8 cellular contexts compared by ENCODE assay signal in the genomic region with DNA sequence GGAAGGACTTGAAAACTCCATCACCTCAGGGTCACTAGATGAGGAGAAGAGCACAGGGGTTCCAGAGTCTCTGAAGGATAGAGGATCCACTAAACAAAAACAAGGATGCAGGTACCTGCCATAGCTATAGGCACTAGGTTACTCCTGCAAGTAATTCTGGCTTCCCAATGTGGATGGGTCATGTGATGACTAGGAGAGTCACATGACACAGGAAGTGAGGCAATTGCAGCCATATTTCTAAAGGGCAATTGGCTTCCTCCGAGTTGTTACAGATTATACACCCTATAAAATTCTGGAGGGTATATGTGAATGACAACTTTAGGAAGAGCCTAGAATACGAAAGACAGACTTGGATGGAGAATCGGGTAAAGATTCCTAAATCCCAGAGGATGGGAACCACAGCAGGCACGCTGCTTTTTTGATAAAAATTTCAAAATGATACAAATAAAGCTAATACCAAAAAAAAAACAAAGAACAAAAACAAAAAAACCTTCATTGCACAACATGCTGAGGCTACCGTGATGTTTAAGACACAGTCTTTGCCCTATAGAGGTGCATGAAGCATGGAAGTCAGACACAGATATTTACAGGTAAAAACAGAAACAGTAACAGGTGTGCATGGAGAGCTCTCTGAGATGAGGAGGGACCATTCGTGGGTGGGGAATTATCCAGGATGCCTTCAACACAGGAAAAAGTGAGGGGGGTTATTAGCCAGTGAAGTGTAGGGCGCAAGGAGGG. TPM values are rescaled to one million over a fixed set of nuclear protein-coding genes. Genes with fewer than 3 reads are reported as not detected.
DNase-seq lines count a peak whose midpoint lies in the region; ATAC-seq, FAIRE-seq and TF ChIP-seq lines count a peak whose summit lies in the region.

No MANE protein-coding gene starts in this region.

- no peaks in the 10 kb centered on the region for H3K79me2 ChIP-seq in K562 (ENCODE audit: control insufficient read depth, insufficient read depth, low read length)

- 23% methylated on average over 7 of the region's 7 CpGs for WGBS in K562 (ENCODE audit: insufficient coverage, low coverage, missing lambda C conversion rate)
- 45 to 52% (median 48%) methylated on average over 7 of the region's 7 CpGs for WGBS in small intestine, 3 donors

- POLR2A ChIA-PET in K562 (lab: Yijun Ruan, JAX), result interaction anchor here (0.6 to 1.8 kb wide), 5 partner anchors 10 to 993 kb away, joined by 3 to 10 read pairs (median 4); partner anchors contain the start of gene MTX1

- intact Hi-C loops in K562 (cut with micrococcal nuclease), result no loop called here

- H3K36me3 Mint-ChIP-seq in activated T-cell treated with anti-CD3 and anti-CD28 coated beads, Interleukin-2, amount 50 U/mL, for 24 hours (ENCODE audit: low read depth), result peaks cover 40% of the 10 kb centered on the region

- H3K9me3 ChIP-seq in K562 (replicated peaks; ENCODE audit: control insufficient read depth, insufficient read depth, low read depth, low read length) (no peaks in the 10 kb centered on the region), iPS-18a (ENCODE audit: control insufficient read depth, low read depth, low read length) (no peaks in the 10 kb centered on the region), small intestine (ENCODE audit: control insufficient read depth, low read depth) (no peaks in the 10 kb centered on the region)

- no peaks in the 10 kb centered on the region for H3K9me1 ChIP-seq in K562 (ENCODE audit: control insufficient read depth, insufficient read depth, low read length)

- TF ChIP-seq EP300 in K562 (IDR thresholded peaks at IDR 0.05; ENCODE audit: low read length), result no peak

- TF ChIP-seq CTCF in K562 (IDR thresholded peaks at IDR 0.05 in 2 of 3, conservative IDR thresholded peaks at IDR 0.05 in 1 of 3; ENCODE audit: insufficient read depth in 2 of 3, low read depth in 1 of 3, low read length in 3 of 3), result no peak

- peak overlapping the region; percentile 95 for H2AFZ ChIP-seq in K562 (ENCODE audit: low read depth, low read length)

- no peaks in the 10 kb centered on the region for H3K9me3 Mint-ChIP-seq in activated T-cell treated with anti-CD3 and anti-CD28 coated beads, Interleukin-2, amount 50 U/mL, for 24 hours

- BruUV-seq in K562 (replicated peaks; lab: Mats Ljungman, UMichigan), result no TSS peak

- peaks cover 9 to 22% of the 10 kb centered on the region in 2 experiments; a peak in 4 of 5 replicates for H3K4me1 ChIP-seq in K562 (replicated peaks in 1 of 2; ENCODE audit: control insufficient read depth in 2 of 2, insufficient read depth in 2 of 2, low read length in 2 of 2)
- H3K4me1 ChIP-seq in iPS-18a (ENCODE audit: control insufficient read depth, low read depth, low read length), result no peaks in the 10 kb centered on the region
- H3K4me1 ChIP-seq in small intestine (ENCODE audit: control insufficient read depth in 2 of 2, insufficient read depth in 1 of 2, low read depth in 1 of 2, low read length in 1 of 2), result no peaks in the 10 kb centered on the region

- TF ChIP-seq POLR2A in K562 (conservative IDR thresholded peaks at IDR 0.05), result no peak

- no peak for TF ChIP-seq RAD21 in K562 (CRISPR knock-in tag; conservative IDR thresholded peaks at IDR 0.05 in 1 of 2, IDR thresholded peaks at IDR 0.05 in 1 of 2)

- no peaks in the 10 kb centered on the region for H4K20me1 ChIP-seq in K562 (replicated peaks; ENCODE audit: control insufficient read depth, insufficient read depth, low read length)

- ATAC-seq in K562, result peak; percentile 77
- no peak for ATAC-seq in GM18498 (IDR thresholded peaks at IDR 0.05; ENCODE audit: unreplicated experiment)
- ATAC-seq in GM18873 (IDR thresholded peaks at IDR 0.05; ENCODE audit: low FRiP score, unreplicated experiment), result no peak

- H3K27me3 ChIP-seq in K562 (ENCODE audit: control insufficient read depth in 2 of 2, insufficient read depth in 2 of 2, low read length in 2 of 2) (no peaks in the 10 kb centered on the region), iPS-18a (ENCODE audit: control insufficient read depth, insufficient read depth, low read length) (no peaks in the 10 kb centered on the region), small intestine (ENCODE audit: control insufficient read depth in 2 of 2, insufficient read depth in 2 of 2, low read length in 2 of 2) (no peaks in the 10 kb centered on the region)

- peaks cover 35% of the 10 kb centered on the region for H3K4me1 Mint-ChIP-seq in activated T-cell treated with anti-CD3 and anti-CD28 coated beads, Interleukin-2, amount 50 U/mL, for 24 hours (ENCODE audit: low read depth)

- H3K9ac ChIP-seq in K562 (ENCODE audit: insufficient read depth in 1 of 2, low read depth in 2 of 2, low read length in 2 of 2) (peak overlapping the region; percentile 27 to 46; a peak in 2 of 4 replicates), iPS-18a (ENCODE audit: low read length) (peak overlapping the region; percentile 2)

- peak overlapping the region; percentile 44 for H3K27ac ChIP-seq in K562 (ENCODE audit: extremely low read depth, low read depth, low read length)
- H3K27ac ChIP-seq in iPS-18a (ENCODE audit: low read length), result no peak overlapping the region
- H3K27ac ChIP-seq in small intestine (ENCODE audit: low read depth in 1 of 2, low read length in 1 of 2), result peak overlapping the region in 1 of 2 donors; percentile 71

- FAIRE-seq in K562 (lab: Jason Lieb, UNC) (peak; percentile 84), small intestine (lab: Jason Lieb, UNC) (no peak)

- H3K27me3 Mint-ChIP-seq in activated T-cell treated with anti-CD3 and anti-CD28 coated beads, Interleukin-2, amount 50 U/mL, for 24 hours, result no peaks in the 10 kb centered on the region

- in situ Hi-C loops in K562 (cut with MboI), result no loop called here

- H3K36me3 ChIP-seq in K562 (ENCODE audit: control insufficient read depth, insufficient read depth, low read length) (no peaks in the 10 kb centered on the region; the same call in 2 of the 3 replicates), iPS-18a (ENCODE audit: control insufficient read depth, low read depth, low read length) (no peaks in the 10 kb centered on the region), small intestine (ENCODE audit: control insufficient read depth in 2 of 2, insufficient read depth in 2 of 2, low read length in 2 of 2) (no peaks in the 10 kb centered on the region)

- H3K4me3 ChIP-seq in K562, result peak overlapping the region; percentile 13; the same call in 1 of the 2 replicates
- H3K4me3 ChIP-seq in iPS-18a (ENCODE audit: low read length), result peak overlapping the region; percentile 23
- H3K4me3 ChIP-seq in small intestine (ENCODE audit: low read depth in 1 of 2, low read length in 2 of 2), result no peak overlapping the region

- CTCF ChIA-PET in K562 (lab: Yijun Ruan, JAX; ENCODE audit: low intra/inter-chr PET ratio), result no interaction called here

- no peak overlapping the region for H3K4me3 Mint-ChIP-seq in activated T-cell treated with anti-CD3 and anti-CD28 coated beads, Interleukin-2, amount 50 U/mL, for 24 hours

- DNase-seq in activated T-cell treated with anti-CD3 and anti-CD28 coated beads, Interleukin-2, amount 50 U/mL, for 24 hours, result no peak
- no peak for DNase-seq in activated T-cell treated with anti-CD3 and anti-CD28 coated beads, Interleukin-2, amount 50 U/mL, for 1 hour
- peak; percentile 69 for DNase-seq in NCI-H345 (lab: John Stamatoyannopoulos, UW)
- DNase-seq in K562 (ENCODE audit: extremely low read depth in 1 of 4, low spot score in 3 of 4), result peak; percentile 64 to 82 (median 66)
- peak; percentile 62 for DNase-seq in small intestine

- H3K4me2 ChIP-seq in K562 (ENCODE audit: insufficient read depth, low read length), result peak overlapping the region; percentile 42

- peak overlapping the region; percentile 67 for H3K27ac Mint-ChIP-seq in activated T-cell treated with anti-CD3 and anti-CD28 coated beads, Interleukin-2, amount 50 U/mL, for 24 hours

RNA-seq across cellular contexts. Expression of gene MTX1, which starts 10.5 kb away (rescaled TPM):
- total RNA-seq in K562 (2011; cell fraction: chromatin; rRNA removed; ENCODE audit: low replicate concordance), result 16.6 and 32.2 TPM in 2 replicates
- 41.9 and 55.9 TPM in 2 replicates for total RNA-seq in K562 (2011; cell fraction: nucleolus; rRNA removed)
- 26.1 and 28.5 TPM in 2 replicates for total RNA-seq in K562 (2011; cell fraction: nucleoplasm; rRNA removed)
- total RNA-seq in K562 (2014; rRNA removed) (98.4 and 165 TPM in 2 replicates), K562 (2014; rRNA removed; fragmentation: Illumina TruSeq; extraction: Trizol) (37.3 and 44.6 TPM in 2 replicates), K562 (2015; rRNA removed; fragmentation: Illumina TruSeq; extraction: Trizol) (65.1 and 66.9 TPM in 2 replicates), K562 (2021) (73.8 and 83.3 TPM in 2 replicates)
- polyA plus RNA-seq in K562 (2011; rRNA removed) (65.8 and 73.3 TPM in 2 replicates), K562 (2014; fragmentation: Illumina TruSeq; extraction: Trizol) (80.0 and 88.4 TPM in 2 replicates), K562 (2014; fragmentation: Nextera tagmentation; extraction: Ambion mirVana) (10 to 100 TPM; 29.1 to 66.3 TPM), K562 (2014; rRNA removed) (83.5 and 90.5 TPM in 2 replicates), small intestine (10 to 100 TPM; 44.9 to 72.2 (median 53.9) TPM)
- polyA plus RNA-seq in K562 (2011; cell fraction: cytosol; rRNA removed), result 102 and 177 TPM in 2 replicates
- 65.2 and 88.3 TPM in 2 replicates for polyA plus RNA-seq in K562 (2011; cell fraction: nucleus; rRNA removed)
- polyA plus RNA-seq in K562 (2012), result 79.8 and 86.4 TPM in 2 replicates
- 25.2 and 38.9 TPM in 2 replicates for polyA minus RNA-seq in K562 (2011; rRNA and poly(A)+ RNA removed)
- polyA minus RNA-seq in K562 (2011; cell fraction: cytosol; rRNA and poly(A)+ RNA removed), result 35.6 and 41.5 TPM in 2 replicates
- 26.3 and 28.4 TPM in 2 replicates for polyA minus RNA-seq in K562 (2011; cell fraction: nucleus; rRNA and poly(A)+ RNA removed)

RNA-seq across cellular contexts. Expression of gene THBS3, which starts 11.3 kb away (rescaled TPM):
- total RNA-seq in K562 (2011; cell fraction: chromatin; rRNA removed; ENCODE audit: low replicate concordance), result 41.1 and 69.3 TPM in 2 replicates
- total RNA-seq in K562 (2011; cell fraction: nucleolus; rRNA removed), result 30.0 and 35.2 TPM in 2 replicates
- total RNA-seq in K562 (2011; cell fraction: nucleoplasm; rRNA removed), result 23.9 and 24.2 TPM in 2 replicates
- total RNA-seq in K562 (2014; rRNA removed), result 2.5 and 3.2 TPM in 2 replicates
- total RNA-seq in K562 (2014; rRNA removed; fragmentation: Illumina TruSeq; extraction: Trizol), result 2.0 and 2.4 TPM in 2 replicates
- total RNA-seq in K562 (2015; rRNA removed; fragmentation: Illumina TruSeq; extraction: Trizol), result 3.1 and 3.4 TPM in 2 replicates
- 3.3 and 5.0 TPM in 2 replicates for total RNA-seq in K562 (2021)
- 5.8 and 6.8 TPM in 2 replicates for polyA plus RNA-seq in K562 (2011; rRNA removed)
- polyA plus RNA-seq in K562 (2011; cell fraction: cytosol; rRNA removed), result 4.3 and 5.3 TPM in 2 replicates
- polyA plus RNA-seq in K562 (2011; cell fraction: nucleus; rRNA removed), result 48.2 and 56.8 TPM in 2 replicates
- polyA plus RNA-seq in K562 (2012), result 6.7 and 14.3 TPM in 2 replicates
- polyA plus RNA-seq in K562 (2014; fragmentation: Illumina TruSeq; extraction: Trizol), result 2.5 and 3.2 TPM in 2 replicates
- under 1 TPM; 0.59 to 0.89 TPM for polyA plus RNA-seq in K562 (2014; fragmentation: Nextera tagmentation; extraction: Ambion mirVana)
- 6.6 and 8.3 TPM in 2 replicates for polyA plus RNA-seq in K562 (2014; rRNA removed)
- 4.6 TPM in 2 replicates for polyA minus RNA-seq in K562 (2011; rRNA and poly(A)+ RNA removed)
- polyA minus RNA-seq in K562 (2011; cell fraction: cytosol; rRNA and poly(A)+ RNA removed), result 2.0 and 2.3 TPM in 2 replicates
- polyA minus RNA-seq in K562 (2011; cell fraction: nucleus; rRNA and poly(A)+ RNA removed), result 7.3 and 8.8 TPM in 2 replicates
- polyA plus RNA-seq in small intestine, result 10 to 100 TPM; 11.3 to 15.9 (median 13.8) TPM

RNA-seq across cellular contexts. Expression of gene ENTREP3, which starts 36.3 kb away (rescaled TPM):
- 20.6 and 45.2 TPM in 2 replicates for total RNA-seq in K562 (2011; cell fraction: chromatin; rRNA removed; ENCODE audit: low replicate concordance)
- total RNA-seq in K562 (2011; cell fraction: nucleolus; rRNA removed), result 38.6 and 38.9 TPM in 2 replicates
- 36.1 and 52.0 TPM in 2 replicates for total RNA-seq in K562 (2011; cell fraction: nucleoplasm; rRNA removed)
- total RNA-seq in K562 (2014; rRNA removed) (6.4 and 10.6 TPM in 2 replicates), K562 (2014; rRNA removed; fragmentation: Illumina TruSeq; extraction: Trizol) (1.9 and 2.0 TPM in 2 replicates), K562 (2015; rRNA removed; fragmentation: Illumina TruSeq; extraction: Trizol) (3.4 and 4.1 TPM in 2 replicates), K562 (2021) (41.8 and 43.0 TPM in 2 replicates)
- polyA plus RNA-seq in K562 (2011; rRNA removed) (5.9 and 17.5 TPM in 2 replicates), K562 (2014; fragmentation: Illumina TruSeq; extraction: Trizol) (11.8 and 21.9 TPM in 2 replicates), K562 (2014; fragmentation: Nextera tagmentation; extraction: Ambion mirVana) (1 to 10 TPM; 2.0 to 2.1 TPM), K562 (2014; rRNA removed) (15.4 and 17.7 TPM in 2 replicates), small intestine (10 to 100 TPM; 14.3 to 21.3 (median 15.2) TPM)
- 10.9 and 13.6 TPM in 2 replicates for polyA plus RNA-seq in K562 (2011; cell fraction: cytosol; rRNA removed)
- polyA plus RNA-seq in K562 (2011; cell fraction: nucleus; rRNA removed), result 30.5 and 33.5 TPM in 2 replicates
- 23.2 and 25.9 TPM in 2 replicates for polyA plus RNA-seq in K562 (2012)
- 3.8 and 3.9 TPM in 2 replicates for polyA minus RNA-seq in K562 (2011; rRNA and poly(A)+ RNA removed)
- 13.7 and 24.0 TPM in 2 replicates for polyA minus RNA-seq in K562 (2011; cell fraction: cytosol; rRNA and poly(A)+ RNA removed)
- polyA minus RNA-seq in K562 (2011; cell fraction: nucleus; rRNA and poly(A)+ RNA removed), result 6.2 and 7.2 TPM in 2 replicates

RNA-seq across cellular contexts. Expression of gene SCAMP3, which starts 43.1 kb away (rescaled TPM):
- 59.7 and 127 TPM in 2 replicates for total RNA-seq in K562 (2011; cell fraction: chromatin; rRNA removed; ENCODE audit: low replicate concordance)
- 178 TPM in 2 replicates for total RNA-seq in K562 (2011; cell fraction: nucleolus; rRNA removed)
- 135 and 144 TPM in 2 replicates for total RNA-seq in K562 (2011; cell fraction: nucleoplasm; rRNA removed)
- 101 and 132 TPM in 2 replicates for total RNA-seq in K562 (2014; rRNA removed)
- 13.4 and 14.2 TPM in 2 replicates for total RNA-seq in K562 (2014; rRNA removed; fragmentation: Illumina TruSeq; extraction: Trizol)
- 24.0 and 25.4 TPM in 2 replicates for total RNA-seq in K562 (2015; rRNA removed; fragmentation: Illumina TruSeq; extraction: Trizol)
- 111 TPM in 2 replicates for total RNA-seq in K562 (2021)
- polyA plus RNA-seq in K562 (2011; rRNA removed), result 100 and 140 TPM in 2 replicates
- polyA plus RNA-seq in K562 (2011; cell fraction: cytosol; rRNA removed), result 214 and 294 TPM in 2 replicates
- polyA plus RNA-seq in K562 (2011; cell fraction: nucleus; rRNA removed), result 103 and 109 TPM in 2 replicates
- 94.0 and 101 TPM in 2 replicates for polyA plus RNA-seq in K562 (2012)
- polyA plus RNA-seq in K562 (2014; fragmentation: Illumina TruSeq; extraction: Trizol), result 86.1 and 100 TPM in 2 replicates
- polyA plus RNA-seq in K562 (2014; fragmentation: Nextera tagmentation; extraction: Ambion mirVana), result 10 to 100 TPM; 72.9 to 83.3 TPM
- polyA plus RNA-seq in K562 (2014; rRNA removed), result 130 and 131 TPM in 2 replicates
- 57.0 and 75.1 TPM in 2 replicates for polyA minus RNA-seq in K562 (2011; rRNA and poly(A)+ RNA removed)
- 62.4 and 70.4 TPM in 2 replicates for polyA minus RNA-seq in K562 (2011; cell fraction: cytosol; rRNA and poly(A)+ RNA removed)
- polyA minus RNA-seq in K562 (2011; cell fraction: nucleus; rRNA and poly(A)+ RNA removed), result 16.4 and 25.2 TPM in 2 replicates
- 10 to 100 TPM; 32.7 to 61.8 (median 49.7) TPM for polyA plus RNA-seq in small intestine

RNA-seq across cellular contexts. Expression of gene TRIM46, which starts 45.4 kb away (rescaled TPM):
- 0.95 and 1.8 TPM in 2 replicates for total RNA-seq in K562 (2011; cell fraction: chromatin; rRNA removed; ENCODE audit: low replicate concordance)
- total RNA-seq in K562 (2011; cell fraction: nucleolus; rRNA removed), result 0.67 and 0.92 TPM in 2 replicates
- 0.66 and 1.1 TPM in 2 replicates for total RNA-seq in K562 (2011; cell fraction: nucleoplasm; rRNA removed)
- total RNA-seq in K562 (2014; rRNA removed) (0.04 and 0.05 TPM in 2 replicates), K562 (2014; rRNA removed; fragmentation: Illumina TruSeq; extraction: Trizol) (not detected in 2 replicates), K562 (2015; rRNA removed; fragmentation: Illumina TruSeq; extraction: Trizol) (0.14 TPM in 1 of 2 replicates, not detected in the other), K562 (2021) (0.22 and 0.60 TPM in 2 replicates)
- polyA plus RNA-seq in K562 (2011; rRNA removed) (0.08 and 0.12 TPM in 2 replicates), K562 (2014; fragmentation: Illumina TruSeq; extraction: Trizol) (0.15 and 0.18 TPM in 2 replicates), K562 (2014; fragmentation: Nextera tagmentation; extraction: Ambion mirVana) (not detected), K562 (2014; rRNA removed) (0.11 and 0.41 TPM in 2 replicates), small intestine (under 1 TPM in 2 of 3 donors, not detected in 1; 0.27 to 0.57 TPM)
- 0.13 and 0.18 TPM in 2 replicates for polyA plus RNA-seq in K562 (2011; cell fraction: cytosol; rRNA removed)
- polyA plus RNA-seq in K562 (2011; cell fraction: nucleus; rRNA removed), result 0.59 and 0.64 TPM in 2 replicates
- 0.16 and 0.29 TPM in 2 replicates for polyA plus RNA-seq in K562 (2012)
- polyA minus RNA-seq in K562 (2011; rRNA and poly(A)+ RNA removed), result 0.09 TPM in 1 of 2 replicates, not detected in the other
- not detected in 2 replicates for polyA minus RNA-seq in K562 (2011; cell fraction: cytosol; rRNA and poly(A)+ RNA removed)
- 0.13 TPM in 1 of 2 replicates, not detected in the other for polyA minus RNA-seq in K562 (2011; cell fraction: nucleus; rRNA and poly(A)+ RNA removed)

Comparison
In these comparisons a context has a peak if more than half of its experiments do, and no peak if none do; other contexts are left out.
1. DNase-seq: peak in NCI-H345 (single experiment), K562 (4 of 4) and small intestine (single experiment); none in activated T-cell treated with anti-CD3 and anti-CD28 coated beads, Interleukin-2, amount 50 U/mL, for 24 hours (single experiment) and activated T-cell treated with anti-CD3 and anti-CD28 coated beads, Interleukin-2, amount 50 U/mL, for 1 hour (single experiment).
2. H3K4me3 ChIP-seq: peak in K562 (single experiment) and iPS-18a (single experiment); none in small intestine (0 of 2).